24 cellular contexts compared by ENCODE assay signal in genomic region chr17:72879877-72880276, GRCh38.
"Had no signal": no experiment of that assay in that cellular context is flagged by ENCODE, and none has a peak within 500 bp of the region (broad histone marks: within the 10 kb centered on the region; RNA-seq: fewer than 3 reads in every experiment).

No MANE protein-coding gene starts in this region.

- FAIRE-seq: islet of Langerhans, kidney, small intestine had no signal

- H3K9ac ChIP-seq: neural progenitor cell, parathyroid adenoma had no signal

- H3K27ac ChIP-seq: left lung, lower lobe of right lung, neural progenitor cell, neutrophil, parathyroid adenoma, right atrium auricular region, sigmoid colon, spleen, tibial nerve, uterus had no signal

- H2AFZ ChIP-seq: neural progenitor cell, parathyroid adenoma had no signal

- ATAC-seq: left colon; left lung; lower lobe of right lung; natural killer cell; stimulated activated effector memory CD8-positive, alpha-beta T cell treated with anti-CD3 and anti-CD28 coated beads, Interleukin-12 subunit alpha, Interleukin-12 subunit beta, amount 100 ng/mL, for 72 hours had no signal

- H3K4me3 ChIP-seq: left lung, lower lobe of right lung, neural progenitor cell, right atrium auricular region, sigmoid colon, spleen, tibial nerve, uterus had no signal

- H3K79me2 ChIP-seq: parathyroid adenoma had no signal

- H3K9me3 ChIP-seq: uterus had no signal

- H3K27me3 ChIP-seq: left lung, neural progenitor cell, neutrophil, right atrium auricular region, sigmoid colon, spleen, tibial nerve, uterus had no signal

- H3K4me2 ChIP-seq: neural progenitor cell had no signal

- H3K4me1 ChIP-seq: left lung, lower lobe of right lung, neural progenitor cell, parathyroid adenoma, right atrium auricular region, sigmoid colon, spleen, tibial nerve, uterus had no signal

- H3K36me3 ChIP-seq: lower lobe of right lung, neural progenitor cell, right atrium auricular region, sigmoid colon, uterus had no signal

- DNase-seq: hypothalamus; immature natural killer cell; kidney; left colon; left lung; lower lobe of right lung; naive B cell; natural killer cell; nephron progenitor cell; occipital lobe; sigmoid colon; small intestine; spleen; stimulated activated CD4-positive, alpha-beta T cell treated with anti-CD3 and anti-CD28 coated beads, Interleukin-4, amount 100 ng/mL, for 24 hours; stimulated activated naive CD4-positive, alpha-beta T cell; substantia nigra; uterus had no signal
